ENCODE assay signal across 8 cellular contexts in genomic region chr3:51311055-51311454, GRCh38.
DNase-seq lines count a peak whose midpoint lies in the region; ATAC-seq and TF ChIP-seq lines count a peak whose summit lies in the region.

No MANE protein-coding gene starts in this region.

- DNase-seq in Caki2 (ENCODE audit: low read depth) (peak; percentile 3), HPDE6-E6E7 (ENCODE audit: extremely low spot score) (peak; percentile 3), astrocyte of the cerebellum (ENCODE audit: low read depth) (peak; percentile 8), lower lobe of right lung (no peak), NCI-H187 (lab: John Stamatoyannopoulos, UW) (no peak), NCI-H2107 (lab: John Stamatoyannopoulos, UW) (no peak)
- no peak for DNase-seq in activated CD8-positive, alpha-beta memory T cell treated with anti-CD3 and anti-CD28 coated beads, Interleukin-2, amount 50 U/mL, for 4 hours
- no peak for DNase-seq in activated CD8-positive, alpha-beta T cell treated with anti-CD3 and anti-CD28 coated beads for 36 hours

- POLR2A ChIA-PET in activated CD8-positive, alpha-beta T cell treated with anti-CD3 and anti-CD28 coated beads for 36 hours (lab: Charles Lee): no interaction called here

- no peaks in the 10 kb centered on the region for H3K27me3 Mint-ChIP-seq in activated CD8-positive, alpha-beta T cell treated with anti-CD3 and anti-CD28 coated beads for 36 hours

- intact Hi-C loops in lower lobe of right lung (cut with DNase I): no loop called here
- intact Hi-C loops in activated CD8-positive, alpha-beta T cell treated with anti-CD3 and anti-CD28 coated beads for 36 hours (cut with micrococcal nuclease): no loop called here

- no peak overlapping the region for H3K4me3 Mint-ChIP-seq in activated CD8-positive, alpha-beta T cell treated with anti-CD3 and anti-CD28 coated beads for 36 hours

- no peaks in the 10 kb centered on the region for H3K4me1 ChIP-seq in lower lobe of right lung

- CTCF ChIA-PET in activated CD8-positive, alpha-beta T cell treated with anti-CD3 and anti-CD28 coated beads for 36 hours (lab: Charles Lee): interaction anchor here (0.9 to 1.7 kb wide), 5 partner anchors 27 to 695 kb away, joined by 3 to 5 read pairs (median 4); no protein-coding TSS in a partner anchor

- no peaks in the 10 kb centered on the region for H3K36me3 ChIP-seq in lower lobe of right lung

- no peaks in the 10 kb centered on the region for H3K9me3 ChIP-seq in lower lobe of right lung

- no peak overlapping the region for H3K27ac ChIP-seq in lower lobe of right lung

- no peak overlapping the region for H3K27ac Mint-ChIP-seq in activated CD8-positive, alpha-beta T cell treated with anti-CD3 and anti-CD28 coated beads for 36 hours

- H3K4me3 ChIP-seq in astrocyte of the cerebellum (ENCODE audit: low read depth, low read length): no peak overlapping the region
- no peak overlapping the region for H3K4me3 ChIP-seq in lower lobe of right lung

- H3K9me3 Mint-ChIP-seq in activated CD8-positive, alpha-beta T cell treated with anti-CD3 and anti-CD28 coated beads for 36 hours: peaks cover 8% of the 10 kb centered on the region

- H3K4me1 Mint-ChIP-seq in activated CD8-positive, alpha-beta T cell treated with anti-CD3 and anti-CD28 coated beads for 36 hours (ENCODE audit: low read depth): no peaks in the 10 kb centered on the region

- no peaks in the 10 kb centered on the region for H3K27me3 ChIP-seq in lower lobe of right lung (ENCODE audit: low read depth)

- in situ Hi-C loops in Caki2 (cut with HindIII; ENCODE audit: low pct_unique_long_range_greater_than_20kb, low sequenced_read_pairs) (no loop called here), astrocyte of the cerebellum (cut with HindIII; ENCODE audit: low sequenced_read_pairs) (no loop called here)

- TF ChIP-seq CTCF in astrocyte of the cerebellum (IDR thresholded peaks at IDR 0.05; ENCODE audit: low read depth, low read length, missing control alignments) (peak; percentile 55), lower lobe of right lung (IDR thresholded peaks at IDR 0.05) (peak; percentile 19)
- no peak for TF ChIP-seq CTCF in activated CD8-positive, alpha-beta T cell treated with anti-CD3 and anti-CD28 coated beads for 36 hours (IDR thresholded peaks at IDR 0.05)

- no peak for ATAC-seq in lower lobe of right lung
- ATAC-seq in activated CD8-positive, alpha-beta T cell treated with anti-CD3 and anti-CD28 coated beads for 36 hours: no peak

- peaks cover 6% of the 10 kb centered on the region for H3K36me3 Mint-ChIP-seq in activated CD8-positive, alpha-beta T cell treated with anti-CD3 and anti-CD28 coated beads for 36 hours (ENCODE audit: low read depth)

Comparison
In these comparisons a context has a peak if more than half of its experiments do, and no peak if none do; other contexts are left out.
1. DNase-seq: peak in Caki2 (single experiment), HPDE6-E6E7 (single experiment) and astrocyte of the cerebellum (single experiment); none in lower lobe of right lung (single experiment), activated CD8-positive, alpha-beta memory T cell treated with anti-CD3 and anti-CD28 coated beads, Interleukin-2, amount 50 U/mL, for 4 hours (single experiment), NCI-H187 (0 of 2), activated CD8-positive, alpha-beta T cell treated with anti-CD3 and anti-CD28 coated beads for 36 hours (single experiment) and NCI-H2107 (single experiment).